In the genomic region with DNA sequence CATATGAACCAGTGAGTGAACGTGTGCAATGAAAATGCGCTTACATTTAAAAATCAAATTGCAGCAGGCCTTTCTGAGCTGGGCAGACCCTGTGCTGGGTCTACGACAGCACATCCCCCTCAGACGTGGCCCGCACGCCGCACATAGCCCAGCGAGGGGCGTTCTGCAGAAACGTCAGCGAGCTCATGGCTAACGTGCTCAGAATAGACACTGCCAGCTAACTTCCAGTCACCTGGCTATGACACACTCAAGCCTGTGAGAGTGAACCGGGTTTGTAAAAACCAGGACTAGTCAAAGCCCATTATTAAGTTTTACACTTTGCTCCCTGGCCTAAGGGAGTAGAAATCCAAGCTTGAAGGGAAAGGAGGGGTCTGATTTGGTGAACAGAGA, we compare ENCODE assay signal across 16 cellular contexts.
DNase-seq lines count a peak whose midpoint lies in the region; ATAC-seq and TF ChIP-seq lines count a peak whose summit lies in the region.
"Had no signal": no experiment of that assay in that cellular context is flagged by ENCODE, and none has a peak within 500 bp of the region (broad histone marks: within the 10 kb centered on the region; RNA-seq: fewer than 3 reads in every experiment).

No MANE protein-coding gene starts in this region.

- peaks cover 40% of the 10 kb centered on the region for H3K4me1 Mint-ChIP-seq in Calu3 (ENCODE audit: low read depth, unreplicated experiment)
- peaks cover 0 to 1% of the 10 kb centered on the region in 2 donors for H3K4me1 Mint-ChIP-seq in immature natural killer cell

- DNase-seq in Calu3 (no peak), WERI-Rb-1 (no peak), myocyte (ENCODE audit: low read depth) (peak; percentile 29), hippocampal formation (lab: John Stamatoyannopoulos, UW) (no peak), immature natural killer cell (no peak), D341Med (ENCODE audit: low spot score) (no peak)
- DNase-seq: DMS153, H9, NCI-H1092, NCI-H1694, NCI-H2107, SK-N-SH had no signal

- H3K27me3 ChIP-seq in BLaER1, result no peaks in the 10 kb centered on the region
- no peaks in the 10 kb centered on the region for H3K27me3 ChIP-seq in WERI-Rb-1 (ENCODE audit: insufficient read depth, low read depth, severe bottlenecking)

- TF ChIP-seq CTCF in Calu3 (IDR thresholded peaks at IDR 0.05; ENCODE audit: unreplicated experiment), result no peak
- no peak for TF ChIP-seq CTCF in WERI-Rb-1 (IDR thresholded peaks at IDR 0.05; ENCODE audit: low read depth, low read length)

- peaks cover 21% of the 10 kb centered on the region for H3K36me3 Mint-ChIP-seq in Calu3 (ENCODE audit: insufficient read depth, unreplicated experiment)
- peaks cover 0 to 12% (median 0%) of the 10 kb centered on the region in 3 donors for H3K36me3 Mint-ChIP-seq in immature natural killer cell

- H3K36me3 ChIP-seq in BLaER1, result no peaks in the 10 kb centered on the region
- no peaks in the 10 kb centered on the region for H3K36me3 ChIP-seq in WERI-Rb-1

- intact Hi-C loops in Calu3 (cut with micrococcal nuclease; ENCODE audit: unreplicated experiment), result loop anchor here (2.0 kb wide), 1 partner anchor 263 kb away; no protein-coding TSS in a partner anchor

- H3K4me3 ChIP-seq in BLaER1, result no peak overlapping the region
- no peak overlapping the region for H3K4me3 ChIP-seq in WERI-Rb-1 (ENCODE audit: low read depth, low read length)

- H3K4me3 Mint-ChIP-seq in Calu3 (ENCODE audit: low read depth, unreplicated experiment) (no peak overlapping the region), immature natural killer cell (no peak overlapping the region)
- H3K4me3 Mint-ChIP-seq: H9 had no signal

- H3K4me2 ChIP-seq in BLaER1, result peak overlapping the region; percentile 64
- H3K4me2 ChIP-seq: SK-N-SH had no signal

- CTCF ChIA-PET in Calu3 (lab: Charles Lee), result interaction anchor here (0.6 to 1.3 kb wide), 5 partner anchors 9 to 189 kb away, joined by 3 to 6 read pairs (median 4); no protein-coding TSS in a partner anchor

- BruUV-seq in Calu3 (replicated peaks; lab: Mats Ljungman, UMichigan), result no TSS peak

- H3K27ac Mint-ChIP-seq in Calu3 (ENCODE audit: unreplicated experiment), result peak overlapping the region; percentile 69
- H3K27ac Mint-ChIP-seq in immature natural killer cell, result no peak overlapping the region

- H3K9ac ChIP-seq in BLaER1, result no peak overlapping the region
- H3K9ac ChIP-seq: SK-N-SH had no signal

- no peak for ATAC-seq in HG03135 (IDR thresholded peaks at IDR 0.05; ENCODE audit: unreplicated experiment)
- ATAC-seq: Panc1, Right ventricle myocardium inferior had no signal

- no peaks in the 10 kb centered on the region for H3K27me3 Mint-ChIP-seq in Calu3 (ENCODE audit: unreplicated experiment)
- H3K27me3 Mint-ChIP-seq in immature natural killer cell (ENCODE audit: low read depth in 3 of 3), result peaks cover 4 to 8% (median 6%) of the 10 kb centered on the region in 3 donors

- H3K9me3 ChIP-seq in BLaER1 (peaks cover 49% of the 10 kb centered on the region), WERI-Rb-1 (ENCODE audit: severe bottlenecking) (peaks cover 22% of the 10 kb centered on the region)

- H3K27ac ChIP-seq in BLaER1 (no peak overlapping the region), WERI-Rb-1 (peak overlapping the region; percentile 13; the same call in 1 of the 2 replicates)

- H3K9me3 Mint-ChIP-seq in Calu3 (ENCODE audit: low read depth, unreplicated experiment) (peaks cover 9% of the 10 kb centered on the region), immature natural killer cell (peaks cover 3 to 18% (median 13%) of the 10 kb centered on the region in 6 donors)

- H3K4me1 ChIP-seq in BLaER1, result peaks cover 59% of the 10 kb centered on the region

- no peaks in the 10 kb centered on the region for H4K20me1 ChIP-seq in BLaER1
